8 cellular contexts compared by ENCODE assay signal in genomic region chr2:196249860-196250259, GRCh38.
DNase-seq lines count a peak whose midpoint lies in the region; ATAC-seq lines count a peak whose summit lies in the region.

No MANE protein-coding gene starts in this region.

- ATAC-seq in HG03060 (IDR thresholded peaks at IDR 0.05; ENCODE audit: low read depth, unreplicated experiment): peak; percentile 95

- H3K4me3 Mint-ChIP-seq in activated naive CD4-positive, alpha-beta T cell treated with anti-CD3 and anti-CD28 coated beads for 36 hours: no peak overlapping the region

- H3K4me1 ChIP-seq in SJCRH30: peaks cover 68% of the 10 kb centered on the region

- peak overlapping the region; percentile 7 for H3K27ac Mint-ChIP-seq in activated naive CD4-positive, alpha-beta T cell treated with anti-CD3 and anti-CD28 coated beads for 36 hours

- H3K27me3 ChIP-seq in SJCRH30: no peaks in the 10 kb centered on the region

- no peaks in the 10 kb centered on the region for H3K9me3 Mint-ChIP-seq in activated naive CD4-positive, alpha-beta T cell treated with anti-CD3 and anti-CD28 coated beads for 36 hours

- CTCF ChIA-PET in activated naive CD4-positive, alpha-beta T cell treated with anti-CD3 and anti-CD28 coated beads for 36 hours (lab: Charles Lee): no interaction called here

- H3K36me3 ChIP-seq in SJCRH30: no peaks in the 10 kb centered on the region

- no peak for DNase-seq in activated naive CD4-positive, alpha-beta T cell treated with anti-CD3 and anti-CD28 coated beads for 36 hours
- DNase-seq in activated naive CD4-positive, alpha-beta T cell (lab: John Stamatoyannopoulos, UW): no peak
- DNase-seq in SJCRH30: peak in 1 of 2 experiments; percentile 45
- DNase-seq in myocyte (ENCODE audit: low read depth): peak; percentile 55
- DNase-seq in NCI-H187 (lab: John Stamatoyannopoulos, UW): no peak
- DNase-seq in SW480 (ENCODE audit: low spot score): no peak
- DNase-seq in activated CD4-positive, CD25-positive, alpha-beta regulatory T cell (lab: John Stamatoyannopoulos, UW): no peak

- H3K27ac ChIP-seq in SJCRH30: peak overlapping the region; percentile 87

- intact Hi-C loops in activated naive CD4-positive, alpha-beta T cell treated with anti-CD3 and anti-CD28 coated beads for 36 hours (cut with micrococcal nuclease): no loop called here

- peaks cover 2% of the 10 kb centered on the region for H3K36me3 Mint-ChIP-seq in activated naive CD4-positive, alpha-beta T cell treated with anti-CD3 and anti-CD28 coated beads for 36 hours (ENCODE audit: low read depth)

- H3K4me3 ChIP-seq in SJCRH30: no peak overlapping the region

- H3K4me1 Mint-ChIP-seq in activated naive CD4-positive, alpha-beta T cell treated with anti-CD3 and anti-CD28 coated beads for 36 hours (ENCODE audit: low read depth): peaks cover 88% of the 10 kb centered on the region

- H3K27me3 Mint-ChIP-seq in activated naive CD4-positive, alpha-beta T cell treated with anti-CD3 and anti-CD28 coated beads for 36 hours (ENCODE audit: low read depth): no peaks in the 10 kb centered on the region

- H3K9me3 ChIP-seq in SJCRH30 (replicated peaks): 0 out of 2 replicates have a peak, but pooled peaks cover 3% of the 10 kb centered on the region
